ENCODE assay signal across 17 cellular contexts in the genomic region with DNA sequence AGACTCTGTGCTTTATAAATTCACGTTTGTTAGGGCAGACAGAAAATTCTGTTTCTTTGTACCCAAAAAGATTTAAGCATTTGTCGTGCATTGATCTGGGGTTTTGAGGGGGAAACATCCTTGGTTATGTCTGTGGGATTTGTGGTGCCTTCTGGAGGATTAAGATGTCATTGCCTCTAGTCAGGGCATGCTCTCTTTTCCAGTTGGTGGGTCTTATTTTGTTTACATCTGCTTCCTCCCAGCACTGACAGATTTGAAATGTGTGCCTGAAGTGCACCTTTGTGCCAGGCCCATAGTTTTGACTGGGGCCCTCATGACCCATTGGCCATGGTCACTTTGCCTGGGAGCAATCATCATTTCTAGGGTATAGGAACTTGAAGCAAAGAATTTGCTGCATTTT.
"Had no signal": no experiment of that assay in that cellular context is flagged by ENCODE, and none has a peak within 500 bp of the region (broad histone marks: within the 10 kb centered on the region; RNA-seq: fewer than 3 reads in every experiment).

No MANE protein-coding gene starts in this region.

- DNase-seq: effector memory CD4-positive, alpha-beta T cell; foreskin keratinocyte; head of caudate nucleus; left colon; left ventricle myocardium superior; mesendoderm; naive B cell; stimulated activated CD4-positive, alpha-beta T cell treated with anti-CD3 and anti-CD28 coated beads, Interleukin-2, amount 100 ng/mL, for 24 hours; stimulated activated naive CD4-positive, alpha-beta T cell; stomach; substantia nigra; trophoblast cell had no signal

- H3K27ac ChIP-seq: epithelial cell of prostate, foreskin keratinocyte, hepatocyte, neutrophil, stomach had no signal

- ATAC-seq: foreskin keratinocyte, left colon, left ventricle myocardium superior had no signal

- H3K4me1 ChIP-seq: foreskin keratinocyte had no signal

- H3K9me3 Mint-ChIP-seq: naive B cell had no signal

- H3K4me3 ChIP-seq: hepatocyte, lung, skin epidermis, stomach had no signal

- H3K4me3 Mint-ChIP-seq: naive B cell had no signal

- H3K36me3 ChIP-seq: neutrophil, stomach had no signal

- H3K9me3 ChIP-seq: neutrophil, stomach had no signal

- H3K27me3 ChIP-seq: foreskin keratinocyte, hepatocyte, neutrophil, stomach had no signal

- H3K27ac Mint-ChIP-seq: naive B cell had no signal

- H3K27me3 Mint-ChIP-seq: naive B cell had no signal
